9 cellular contexts compared by ENCODE assay signal in genomic region chr19:7340959-7341837, GRCh38. TPM values are rescaled to one million over a fixed set of nuclear protein-coding genes. Genes with fewer than 3 reads are reported as not detected.
DNase-seq lines count a peak whose midpoint lies in the region; ATAC-seq, FAIRE-seq and TF ChIP-seq lines count a peak whose summit lies in the region.
"Had no signal": no experiment of that assay in that cellular context is flagged by ENCODE, and none has a peak within 500 bp of the region (broad histone marks: within the 10 kb centered on the region; RNA-seq: fewer than 3 reads in every experiment).

No MANE protein-coding gene starts in this region.

- H3K27ac ChIP-seq in KMS-11: peak overlapping the region; percentile 61
- H3K27ac ChIP-seq in RWPE2 (ENCODE audit: poor library complexity, severe bottlenecking): no peak overlapping the region
- peak overlapping the region; percentile 42 for H3K27ac ChIP-seq in thymus (ENCODE audit: low read depth)

- ATAC-seq in RWPE2 (ENCODE audit: low read depth): no peak
- ATAC-seq in omental fat pad (ENCODE audit: low FRiP score): no peak
- ATAC-seq in GM21515 (IDR thresholded peaks at IDR 0.05; ENCODE audit: unreplicated experiment): no peak

- no peaks in the 10 kb centered on the region for H3K36me3 ChIP-seq in KMS-11 (ENCODE audit: insufficient read depth)
- H3K36me3 ChIP-seq in RWPE2 (ENCODE audit: low read depth): no peaks in the 10 kb centered on the region
- H3K36me3 ChIP-seq in thymus (ENCODE audit: control insufficient read depth, insufficient read depth): no peaks in the 10 kb centered on the region

- no peak for FAIRE-seq in D721Med (lab: Jason Lieb, UNC)
- no peak for FAIRE-seq in frontal cortex (lab: Jason Lieb, UNC)
- FAIRE-seq: colon had no signal

- TF ChIP-seq CTCF in D721Med (IDR thresholded peaks at IDR 0.05; ENCODE audit: insufficient read depth, missing control alignments): peak; percentile 96
- TF ChIP-seq CTCF in KMS-11 (conservative IDR thresholded peaks at IDR 0.05; ENCODE audit: low read depth, low read length): peak; percentile 95
- peak; percentile 83 for TF ChIP-seq CTCF in RWPE2 (IDR thresholded peaks at IDR 0.05; ENCODE audit: poor library complexity, severe bottlenecking)
- peak in 2 of 3 donors; percentile 90 to 91 for TF ChIP-seq CTCF in omental fat pad (IDR thresholded peaks at IDR 0.05)

- 57% methylated on average over 22 of the region's 22 CpGs for WGBS in thymus

- no peaks in the 10 kb centered on the region for H3K9me3 ChIP-seq in RWPE2 (ENCODE audit: severe bottlenecking)
- H3K9me3 ChIP-seq in thymus (ENCODE audit: control insufficient read depth): no peaks in the 10 kb centered on the region

- H3K27me3 ChIP-seq in KMS-11 (ENCODE audit: insufficient read depth, low read depth) (no peaks in the 10 kb centered on the region), RWPE2 (ENCODE audit: insufficient read depth, poor library complexity, severe bottlenecking) (no peaks in the 10 kb centered on the region), thymus (ENCODE audit: control insufficient read depth, insufficient read depth) (no peaks in the 10 kb centered on the region)

- DNase-seq in D721Med (ENCODE audit: insufficient read length, low spot score): no peak
- no peak for DNase-seq in RWPE2 (ENCODE audit: low spot score)
- peak; percentile 79 for DNase-seq in activated effector memory CD4-positive, alpha-beta T cell treated with Interleukin-2 at 50 U/mL for 16 hours
- peak; percentile 29 to 64 for DNase-seq in frontal cortex (ENCODE audit: low spot score in 2 of 2)
- DNase-seq in omental fat pad (ENCODE audit: low spot score): peak; percentile 97

- H3K79me2 ChIP-seq in KMS-11 (ENCODE audit: insufficient read depth, low read depth): no peaks in the 10 kb centered on the region

- peak overlapping the region; percentile 22; the same call in 1 of the 2 replicates for H3K9ac ChIP-seq in KMS-11

- H2AFZ ChIP-seq in KMS-11 (ENCODE audit: low read depth): peak overlapping the region; percentile 85

- no peaks in the 10 kb centered on the region for H4K20me1 ChIP-seq in KMS-11 (ENCODE audit: insufficient read depth)

- H3K4me3 ChIP-seq in KMS-11 (IDR thresholded peaks at IDR 0.05; ENCODE audit: insufficient read depth, low read depth, low read length) (no peak overlapping the region), RWPE2 (ENCODE audit: severe bottlenecking) (no peak overlapping the region), thymus (ENCODE audit: low read length) (no peak overlapping the region)

- H3K4me1 ChIP-seq in KMS-11 (ENCODE audit: low read depth, poor library complexity, severe bottlenecking) (peaks cover 62% of the 10 kb centered on the region), RWPE2 (ENCODE audit: insufficient read depth, poor library complexity, severe bottlenecking) (no peaks in the 10 kb centered on the region), thymus (ENCODE audit: control insufficient read depth, insufficient read depth, low read length) (peaks cover 28% of the 10 kb centered on the region)

- H3K4me2 ChIP-seq in KMS-11: peak overlapping the region; percentile 23

RNA-seq across cellular contexts. Expression of gene ARHGEF18, which starts 7.5 kb away (rescaled TPM):
- total RNA-seq in frontal cortex (26.1 TPM), omental fat pad (10 to 100 TPM; 13.6 to 24.1 (median 19.4) TPM)
- 35.8 TPM for polyA plus RNA-seq in thymus

RNA-seq across cellular contexts. Expression of gene INSR, which starts 47.0 kb away (rescaled TPM):
- total RNA-seq in frontal cortex (93.3 TPM), omental fat pad (100 to 1,000 TPM in 1 of 4 donors, 10 to 100 TPM in 3; 67.1 to 120 (median 80.2) TPM)
- polyA plus RNA-seq in thymus: 5.5 TPM

Comparison
In these comparisons a context has a peak if more than half of its experiments do, and no peak if none do; other contexts are left out.
1. DNase-seq: peak in activated effector memory CD4-positive, alpha-beta T cell treated with Interleukin-2 at 50 U/mL for 16 hours (single experiment), frontal cortex (2 of 2) and omental fat pad (single experiment); none in D721Med (single experiment) and RWPE2 (single experiment).
2. Peak in every context shown above with its lines, with median percentiles within 50 percentile points of each other: CTCF ChIP-seq.